In genomic region chr6:82083646-82084045, GRCh38 we compare ENCODE assay signal across 22 cellular contexts.
"Had no signal": no experiment of that assay in that cellular context is flagged by ENCODE, and none has a peak within 500 bp of the region (broad histone marks: within the 10 kb centered on the region; RNA-seq: fewer than 3 reads in every experiment).

No MANE protein-coding gene starts in this region.

- DNase-seq: activated CD4-positive, alpha-beta T cell treated with anti-CD3 and anti-CD28 coated beads for 36 hours; activated CD4-positive, alpha-beta T cell treated with anti-CD3 and anti-CD28 coated beads, Interleukin-2, amount 50 U/mL, for 4 hours; activated CD4-positive, CD25-positive, alpha-beta regulatory T cell; activated naive CD4-positive, alpha-beta T cell; activated T-cell treated with anti-CD3 and anti-CD28 coated beads for 4 hours; activated T-cell treated with anti-CD3 and anti-CD28 coated beads, Interleukin-2, amount 50 U/mL, for 72 hours; cerebellar nuclear complex; dorsolateral prefrontal cortex; effector memory CD4-positive, alpha-beta T cell; gastrocnemius medialis; glutamatergic neuron; left cardiac atrium; left ventricle myocardium superior; mucosa of descending colon; stimulated activated CD4-positive, alpha-beta T cell treated with anti-CD3 and anti-CD28 coated beads, Interleukin-4, amount 100 ng/mL, for 1 hour; stimulated activated naive CD8-positive, alpha-beta T cell treated with anti-CD3 and anti-CD28 coated beads, Interleukin-15, Interleukin-2, amounts not matched to agents 100 U/mL and 50 U/mL, for 24 hours; T-cell; trophoblast cell had no signal

- H3K4me3 ChIP-seq: cardiac muscle cell, coronary artery, gastrocnemius medialis, mucosa of descending colon, right atrium auricular region, thoracic aorta had no signal

- H3K9me3 ChIP-seq: gastrocnemius medialis, mucosa of descending colon, right atrium auricular region, thoracic aorta had no signal

- H3K27ac ChIP-seq: cardiac muscle cell, coronary artery, gastrocnemius medialis, right atrium auricular region, thoracic aorta had no signal

- H3K4me1 ChIP-seq: gastrocnemius medialis, right atrium auricular region had no signal

- H3K36me3 ChIP-seq: cardiac muscle cell, gastrocnemius medialis, right atrium auricular region, thoracic aorta had no signal

- H3K27me3 ChIP-seq: cardiac muscle cell, dorsolateral prefrontal cortex, gastrocnemius medialis, right atrium auricular region had no signal
